Comparison of ENCODE assay signal across 9 cellular contexts in the genomic region with DNA sequence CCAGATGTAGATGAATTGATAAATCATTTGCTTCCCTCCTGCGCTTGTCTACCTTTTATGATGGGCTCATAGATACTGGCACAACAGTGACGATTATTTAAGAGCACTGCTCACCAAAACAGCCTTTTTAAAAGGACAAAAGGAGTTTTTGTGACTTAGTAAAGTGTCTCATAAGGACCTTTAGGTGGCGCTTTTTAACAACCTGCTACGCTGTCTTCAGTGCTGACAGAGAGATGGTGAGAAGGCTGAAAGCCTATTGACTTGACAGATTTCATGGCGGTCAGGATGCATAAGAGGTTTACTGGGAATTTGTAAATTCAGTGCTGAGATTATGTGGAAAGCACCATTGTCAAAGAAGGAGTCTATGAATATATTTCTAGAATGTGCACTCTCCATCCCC.
A peak's percentile ranks its signal among the peaks of the same experiment; 100 is the strongest.
DNase-seq lines count a peak whose midpoint lies in the region; ATAC-seq, FAIRE-seq and TF ChIP-seq lines count a peak whose summit lies in the region.
"Had no signal": no experiment of that assay in that cellular context is flagged by ENCODE, and none has a peak within 500 bp of the region (broad histone marks: within the 10 kb centered on the region; RNA-seq: fewer than 3 reads in every experiment).

No MANE protein-coding gene starts in this region.

- no peaks in the 10 kb centered on the region for H3K9me3 ChIP-seq in small intestine (ENCODE audit: control insufficient read depth, low read depth)
- H3K9me3 ChIP-seq: upper lobe of left lung had no signal

- FAIRE-seq in small intestine (lab: Jason Lieb, UNC): no peak

- no peak for ATAC-seq in esophagus mucosa

- H3K27ac ChIP-seq in small intestine (ENCODE audit: low read depth in 1 of 2, low read length in 1 of 2): no peak overlapping the region
- H3K27ac ChIP-seq: upper lobe of left lung had no signal

- H3K4me3 ChIP-seq in choroid plexus epithelial cell (ENCODE audit: low read depth, low read length) (no peak overlapping the region), small intestine (ENCODE audit: low read depth in 1 of 2, low read length in 2 of 2) (no peak overlapping the region)
- H3K4me3 ChIP-seq: upper lobe of left lung had no signal

- peak; percentile 67 for TF ChIP-seq CTCF in choroid plexus epithelial cell (conservative IDR thresholded peaks at IDR 0.05; ENCODE audit: low read depth, low read length)

- no peaks in the 10 kb centered on the region for H3K4me1 ChIP-seq in small intestine (ENCODE audit: control insufficient read depth in 2 of 2, insufficient read depth in 1 of 2, low read depth in 1 of 2, low read length in 1 of 2)
- H3K4me1 ChIP-seq: upper lobe of left lung had no signal

- DNase-seq in NCI-H2227 (lab: John Stamatoyannopoulos, UW; ENCODE audit: unreplicated experiment): peak; percentile 3
- DNase-seq in NCI-H2227 treated with DMSO at 0.1 percent for 48 hours (lab: John Stamatoyannopoulos, UW): no peak
- peak; percentile 83 for DNase-seq in NCI-H2081 treated with DMSO at 0.1 percent for 48 hours (lab: John Stamatoyannopoulos, UW)
- DNase-seq in choroid plexus epithelial cell (ENCODE audit: low read depth): peak; percentile 74
- DNase-seq in small intestine: peak; percentile 63
- no peak for DNase-seq in D341Med (ENCODE audit: low spot score)
- DNase-seq in hypothalamus (lab: John Stamatoyannopoulos, UW): no peak
- DNase-seq: upper lobe of left lung had no signal

- H3K27me3 ChIP-seq in small intestine (ENCODE audit: control insufficient read depth in 2 of 2, insufficient read depth in 2 of 2, low read length in 2 of 2): no peaks in the 10 kb centered on the region
- H3K27me3 ChIP-seq: upper lobe of left lung had no signal

- WGBS in small intestine, 3 donors: 13 to 42% (median 28%) methylated on average over 5 of the region's 5 CpGs

- no peaks in the 10 kb centered on the region for H3K36me3 ChIP-seq in small intestine (ENCODE audit: control insufficient read depth in 2 of 2, insufficient read depth in 2 of 2, low read length in 2 of 2)
- H3K36me3 ChIP-seq: upper lobe of left lung had no signal

Comparison
In these comparisons a context has a peak if more than half of its experiments do, and no peak if none do; other contexts are left out.
1. DNase-seq: peak in NCI-H2227 (single experiment), NCI-H2081 treated with DMSO at 0.1 percent for 48 hours (single experiment), choroid plexus epithelial cell (single experiment) and small intestine (single experiment); none in NCI-H2227 treated with DMSO at 0.1 percent for 48 hours (single experiment), D341Med (single experiment) and hypothalamus (0 of 51).